Comparison of ENCODE assay signal across 1 cellular context in the genomic region with DNA sequence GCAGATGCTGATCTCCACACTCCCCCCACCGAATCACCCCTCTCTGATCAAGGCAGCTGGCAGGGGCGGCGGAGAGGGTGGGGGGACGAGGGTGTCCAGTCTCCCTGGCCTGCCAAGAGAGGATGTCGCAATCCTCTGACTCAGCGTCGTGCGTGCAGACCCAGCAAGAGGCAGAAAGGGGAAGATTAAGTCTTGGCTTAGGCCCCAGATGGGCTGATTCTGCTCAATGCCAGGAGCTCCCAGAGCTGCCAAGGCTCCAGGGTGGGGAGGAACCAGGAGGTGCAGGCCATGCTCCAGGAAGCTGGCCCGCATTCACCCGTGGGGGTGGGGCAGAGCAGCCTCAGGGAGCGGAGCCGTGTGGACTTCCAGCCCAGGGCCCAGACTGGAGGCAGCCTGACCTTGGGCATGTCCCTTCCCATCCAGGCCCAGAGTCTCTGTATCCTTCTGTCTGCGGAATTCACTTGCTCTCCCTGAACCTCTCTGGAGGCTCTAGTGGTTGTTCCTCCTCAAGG.
A peak's percentile ranks its signal among the peaks of the same experiment; 100 is the strongest.
TF ChIP-seq lines count a peak whose summit lies in the region.

No MANE protein-coding gene starts in this region.

TF ChIP-seq in IMR-90, 13 proteins besides CTCF, POLR2A, EP300 and RAD21 (continued from another document):
- TF ChIP-seq SMC3 (IDR thresholded peaks at IDR 0.05; ENCODE audit: low read depth, low read length) (peak; percentile 3; the same call in 1 of the 2 replicates), ELK1 (IDR thresholded peaks at IDR 0.05; ENCODE audit: borderline replicate concordance, low read depth, low read length) (no peak), FOS (IDR thresholded peaks at IDR 0.05; ENCODE audit: low read depth, low read length) (peak; percentile 96), NFE2L2 (IDR thresholded peaks at IDR 0.05; ENCODE audit: low read depth, low read length) (peak; percentile 63; the same call in 1 of the 2 replicates), MXI1 (IDR thresholded peaks at IDR 0.05; ENCODE audit: borderline replicate concordance, low read depth, low read length) (0 out of 2 replicates have a peak, but pooled peaks have one; percentile 59), CEBPB (IDR thresholded peaks at IDR 0.05; ENCODE audit: low read depth, low read length) (peak; percentile 100), MAZ (IDR thresholded peaks at IDR 0.05; ENCODE audit: borderline replicate concordance, low read depth, low read length) (peak; percentile 98)
